In the genomic region with DNA sequence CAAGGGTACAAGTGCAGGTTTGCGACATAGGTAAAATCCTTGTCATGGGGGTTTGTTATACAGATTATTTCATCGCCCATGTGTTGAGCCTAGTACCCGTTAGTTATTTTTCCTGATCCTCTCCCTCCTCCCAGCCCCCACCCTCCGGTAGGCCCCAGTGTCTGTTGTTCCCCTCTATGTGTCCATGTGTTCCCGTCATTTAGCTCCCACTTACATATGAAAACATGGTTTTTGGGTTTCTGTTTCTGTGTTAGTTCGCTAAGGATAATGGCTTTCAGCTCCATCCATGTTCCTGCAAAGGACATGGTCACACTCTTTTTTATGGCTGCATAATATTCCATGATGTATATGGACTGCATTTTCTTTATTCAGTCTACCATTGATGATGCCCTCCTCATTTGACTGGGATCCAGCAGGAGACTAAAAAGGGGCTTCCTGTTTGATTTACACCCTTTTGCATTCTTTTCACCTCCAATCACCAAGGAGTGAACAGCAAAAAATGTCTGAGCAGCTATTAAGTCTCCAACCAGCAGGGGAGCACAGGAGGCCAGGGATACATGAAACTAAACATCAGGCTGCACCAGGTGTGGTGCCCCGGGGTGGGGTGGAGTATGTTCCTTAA, we compare ENCODE assay signal across 15 cellular contexts.
DNase-seq lines count a peak whose midpoint lies in the region; ATAC-seq and TF ChIP-seq lines count a peak whose summit lies in the region.
"Had no signal": no experiment of that assay in that cellular context is flagged by ENCODE, and none has a peak within 500 bp of the region (broad histone marks: within the 10 kb centered on the region; RNA-seq: fewer than 3 reads in every experiment).

No MANE protein-coding gene starts in this region.

- H2BK12ac ChIP-seq in trophoblast cell (ENCODE audit: low read length) = peak overlapping the region; percentile 100

- peak overlapping the region; percentile 43 for H4K12ac ChIP-seq in trophoblast cell (ENCODE audit: low read depth, low read length)

- H2AFZ ChIP-seq in PC-9 (no peak overlapping the region), trophoblast cell (ENCODE audit: insufficient read depth, low read length, poor library complexity) (no peak overlapping the region), SK-N-SH (ENCODE audit: low read depth) (no peak overlapping the region)

- H3K9me2 ChIP-seq in PC-9 (ENCODE audit: insufficient read depth) (no peaks in the 10 kb centered on the region), SK-N-SH (no peaks in the 10 kb centered on the region)

- TF ChIP-seq CTCF in HEK293 (tag by site-specific recombination; IDR thresholded peaks at IDR 0.05) (no peak), PC-9 (conservative IDR thresholded peaks at IDR 0.05) (no peak), psoas muscle (IDR thresholded peaks at IDR 0.05) (no peak), nephron progenitor cell (IDR thresholded peaks at IDR 0.05) (no peak), SK-N-SH (IDR thresholded peaks at IDR 0.05) (no peak)

- peak overlapping the region; percentile 94 for H2BK120ac ChIP-seq in trophoblast cell (ENCODE audit: insufficient read depth, low read length, poor library complexity)

- ATAC-seq in psoas muscle = no peak
- ATAC-seq: naive thymus-derived CD8-positive, alpha-beta T cell had no signal

- H3K27me3 ChIP-seq in PC-9 (ENCODE audit: insufficient read depth, low read depth) = no peaks in the 10 kb centered on the region
- no peaks in the 10 kb centered on the region for H3K27me3 ChIP-seq in trophoblast cell (ENCODE audit: insufficient read depth, low read length)
- H3K27me3 ChIP-seq in psoas muscle (ENCODE audit: insufficient read depth in 3 of 3, low read length in 2 of 3) = peaks cover 0 to 6% (median 0%) of the 10 kb centered on the region in 3 donors
- H3K27me3 ChIP-seq in SK-N-SH (ENCODE audit: insufficient read depth) = no peaks in the 10 kb centered on the region

- peak overlapping the region; percentile 66 for H4K8ac ChIP-seq in trophoblast cell (ENCODE audit: low read depth, low read length)

- H3K36me3 Mint-ChIP-seq in nephron progenitor cell (ENCODE audit: low read depth) = no peaks in the 10 kb centered on the region
- H3K36me3 Mint-ChIP-seq: naive thymus-derived CD8-positive, alpha-beta T cell had no signal

- H3K4ac ChIP-seq in trophoblast cell (ENCODE audit: low read depth, low read length) = peak overlapping the region; percentile 87

- no peak for TF ChIP-seq RAD21 in SK-N-SH (IDR thresholded peaks at IDR 0.05; ENCODE audit: low read length)

- H3K4me1 ChIP-seq in HEK293 (ENCODE audit: control insufficient read depth, insufficient read depth, low read length) = 0 out of 2 replicates have a peak, but pooled peaks cover 5% of the 10 kb centered on the region
- H3K4me1 ChIP-seq in PC-9 (replicated peaks; ENCODE audit: insufficient read depth) = peaks cover 58% of the 10 kb centered on the region
- H3K4me1 ChIP-seq in trophoblast cell (ENCODE audit: control insufficient read depth in 1 of 2, insufficient read depth in 2 of 2, low read length in 2 of 2) = peaks cover 18 to 19% of the 10 kb centered on the region in 2 experiments
- no peaks in the 10 kb centered on the region for H3K4me1 ChIP-seq in psoas muscle
- peaks cover 5 to 30% of the 10 kb centered on the region in 2 experiments; a peak in 3 of 4 replicates for H3K4me1 ChIP-seq in SK-N-SH (ENCODE audit: control insufficient read depth in 1 of 2, insufficient read depth in 2 of 2, low read depth in 1 of 2, low read length in 1 of 2)
- H3K4me1 ChIP-seq: prostate gland had no signal

- CTCF ChIA-PET in HEK293 (lab: Yijun Ruan, JAX) (interaction anchor here (1.1 to 2.9 kb wide), 2 partner anchors 56 to 58 kb away, joined by 3 to 11 read pairs; no protein-coding TSS in a partner anchor), PC-9 (lab: Charles Lee) (interaction anchor here (0.6 kb wide), 1 partner anchor 30 kb away, joined by 5 read pairs; no protein-coding TSS in a partner anchor), SK-N-SH (lab: Yijun Ruan, JAX) (interaction anchor here (2.2 kb wide), 1 partner anchor 8 kb away, joined by 5 read pairs; no protein-coding TSS in a partner anchor)

- H3K9me3 ChIP-seq in HEK293 (ENCODE audit: control insufficient read depth, insufficient read depth, low read depth, low read length) = no peaks in the 10 kb centered on the region
- H3K9me3 ChIP-seq in PC-9 (ENCODE audit: insufficient read depth, low read depth) = no peaks in the 10 kb centered on the region
- no peaks in the 10 kb centered on the region for H3K9me3 ChIP-seq in trophoblast cell (ENCODE audit: insufficient read depth, low read depth, low read length)
- H3K9me3 ChIP-seq in psoas muscle = no peaks in the 10 kb centered on the region
- H3K9me3 ChIP-seq in SK-N-SH = no peaks in the 10 kb centered on the region
- H3K9me3 ChIP-seq: prostate gland, thoracic aorta had no signal

- BruUV-seq in PC-9 (replicated peaks; lab: Mats Ljungman, UMichigan) = no TSS peak

- peak overlapping the region; percentile 97 for H2AK5ac ChIP-seq in trophoblast cell (ENCODE audit: low read length)

- H3K4me2 ChIP-seq in PC-9 = no peak overlapping the region
- no peak overlapping the region for H3K4me2 ChIP-seq in trophoblast cell (ENCODE audit: low read length)
- no peak overlapping the region; the same call in 1 of the 2 replicates for H3K4me2 ChIP-seq in SK-N-SH

- H3K79me2 ChIP-seq in PC-9 (ENCODE audit: low read depth) (no peaks in the 10 kb centered on the region), trophoblast cell (ENCODE audit: control insufficient read depth, insufficient read depth, low read length, poor library complexity) (peaks cover 4% of the 10 kb centered on the region), SK-N-SH (ENCODE audit: insufficient read depth) (no peaks in the 10 kb centered on the region)

- H2BK5ac ChIP-seq in trophoblast cell (ENCODE audit: low read depth, low read length, poor library complexity) = peak overlapping the region; percentile 85

- H3K79me1 ChIP-seq in trophoblast cell (ENCODE audit: low read length) = peaks cover 42% of the 10 kb centered on the region

- H3K9ac ChIP-seq in trophoblast cell (ENCODE audit: low read length) = no peak overlapping the region
- no peak overlapping the region for H3K9ac ChIP-seq in SK-N-SH

- H3F3A ChIP-seq in PC-9 (ENCODE audit: insufficient read depth, low read depth) (peaks cover 28% of the 10 kb centered on the region), SK-N-SH (replicated peaks; ENCODE audit: insufficient read depth) (peaks cover 20% of the 10 kb centered on the region)

- no peak overlapping the region for H3K27ac ChIP-seq in HEK293 (ENCODE audit: extremely low read depth, low read depth, low read length)
- H3K27ac ChIP-seq in PC-9 = peak overlapping the region; percentile 92
- peak overlapping the region; percentile 88 for H3K27ac ChIP-seq in epithelial cell of prostate
- H3K27ac ChIP-seq in trophoblast cell (ENCODE audit: low read depth, low read length) = peak overlapping the region; percentile 77
- no peak overlapping the region for H3K27ac ChIP-seq in psoas muscle
- H3K27ac ChIP-seq in SK-N-SH (ENCODE audit: low read depth in 2 of 2, low read length in 1 of 2) = no peak overlapping the region; a peak in 1 of 4 replicates
- H3K27ac ChIP-seq: prostate gland, SK-N-MC, thoracic aorta had no signal

- intact Hi-C loops in PC-9 (cut with micrococcal nuclease; ENCODE audit: unreplicated experiment) = loop anchor here (1.0 to 2.0 kb wide), 4 partner anchors 18 to 196 kb away; no protein-coding TSS in a partner anchor
- intact Hi-C loops in psoas muscle (cut with DNase I) = no loop called here

- H3K4me3 Mint-ChIP-seq in nephron progenitor cell = no peak overlapping the region
- H3K4me3 Mint-ChIP-seq: naive thymus-derived CD8-positive, alpha-beta T cell had no signal

- TF ChIP-seq EP300 in SK-N-SH (IDR thresholded peaks at IDR 0.05; ENCODE audit: borderline replicate concordance in 1 of 2, low read depth in 1 of 2, low read length in 1 of 2) = no peak

- peaks cover 16% of the 10 kb centered on the region for H3K4me1 Mint-ChIP-seq in nephron progenitor cell
- H3K4me1 Mint-ChIP-seq: naive thymus-derived CD8-positive, alpha-beta T cell had no signal

- no CpG with 5 or more reads among the region's 7 CpGs for WGBS in trophoblast cell (ENCODE audit: extremely low coverage, insufficient coverage, insufficient read length)
- 82 to 87% (median 83%) methylated on average over 7 of the region's 7 CpGs for WGBS in psoas muscle, 3 donors
- WGBS in SK-N-SH (ENCODE audit: low lambda C conversion rate) = 51% methylated on average over 7 of the region's 7 CpGs

- peaks cover 3% of the 10 kb centered on the region for H3K27me3 Mint-ChIP-seq in nephron progenitor cell (ENCODE audit: low read depth, poor library complexity)

- H4K20me1 ChIP-seq in PC-9 (ENCODE audit: insufficient read depth) (no peaks in the 10 kb centered on the region), SK-N-SH (ENCODE audit: insufficient read depth) (no peaks in the 10 kb centered on the region)

- H3K4me3 ChIP-seq in HEK293 (ENCODE audit: low read depth, low read length) (no peak overlapping the region), PC-9 (no peak overlapping the region), trophoblast cell (ENCODE audit: low read depth, low read length) (no peak overlapping the region), psoas muscle (no peak overlapping the region), SK-N-SH (ENCODE audit: low read depth in 2 of 2, low read length in 1 of 2) (no peak overlapping the region)
- H3K4me3 ChIP-seq: prostate gland, SK-N-MC, thoracic aorta had no signal

- peak overlapping the region; percentile 97 for H4K91ac ChIP-seq in trophoblast cell (ENCODE audit: low read depth, low read length)

- DNase-seq in PC-9 = no peak
- DNase-seq in epithelial cell of prostate (ENCODE audit: low read depth, low spot score) = no peak
- peak; percentile 60 to 81 for DNase-seq in trophoblast cell
- no peak for DNase-seq in psoas muscle
- DNase-seq in nephron progenitor cell = no peak
- no peak for DNase-seq in SK-N-SH
- DNase-seq: activated CD4-positive, alpha-beta T cell treated with anti-CD3 and anti-CD28 coated beads for 4 hours; amygdala; naive thymus-derived CD8-positive, alpha-beta T cell; NCI-H2081; NCI-H524 treated with DMSO at 0.1 percent for 48 hours had no signal

- H3K18ac ChIP-seq in trophoblast cell (ENCODE audit: low read length) = peak overlapping the region; percentile 83

- POLR2A ChIA-PET in HEK293 (lab: Yijun Ruan, JAX) (interaction anchor here (0.6 kb wide), 1 partner anchor 77 kb away, joined by 3 read pairs; no protein-coding TSS in a partner anchor), PC-9 (lab: Charles Lee; ENCODE audit: unreplicated experiment) (interaction anchor here (0.5 kb wide), 1 partner anchor 179 kb away, joined by 14 read pairs; no protein-coding TSS in a partner anchor), SK-N-SH (lab: Yijun Ruan, JAX) (no interaction called here)

- no peak overlapping the region for H3K23ac ChIP-seq in trophoblast cell (ENCODE audit: low read length)

- H3K36me3 ChIP-seq in HEK293 (ENCODE audit: control insufficient read depth in 2 of 2, insufficient read depth in 1 of 2, low read length in 2 of 2) (no peaks in the 10 kb centered on the region), PC-9 (ENCODE audit: low read depth) (no peaks in the 10 kb centered on the region), trophoblast cell (ENCODE audit: control insufficient read depth in 1 of 2, insufficient read depth in 2 of 2, low read length in 2 of 2) (no peaks in the 10 kb centered on the region), psoas muscle (ENCODE audit: insufficient read depth in 1 of 2, low read depth in 1 of 2) (no peaks in the 10 kb centered on the region), SK-N-SH (replicated peaks in 1 of 2; ENCODE audit: control insufficient read depth in 1 of 2, insufficient read depth in 2 of 2, low read length in 1 of 2) (no peaks in the 10 kb centered on the region)
- H3K36me3 ChIP-seq: prostate gland, thoracic aorta had no signal

- no peaks in the 10 kb centered on the region for H3K9me3 Mint-ChIP-seq in nephron progenitor cell

- peak overlapping the region; percentile 83 for H3K14ac ChIP-seq in trophoblast cell (ENCODE audit: low read length)

- no peak overlapping the region for H3K27ac Mint-ChIP-seq in nephron progenitor cell
- H3K27ac Mint-ChIP-seq: naive thymus-derived CD8-positive, alpha-beta T cell had no signal

Comparison
In these comparisons a context has a peak if more than half of its experiments do, and no peak if none do; other contexts are left out.
1. H3K27ac ChIP-seq: peak in PC-9 (single experiment), epithelial cell of prostate (single experiment) and trophoblast cell (single experiment); none in HEK293 (single experiment), psoas muscle (single experiment) and SK-N-SH (0 of 2).
2. DNase-seq: peak in trophoblast cell (2 of 2); none in PC-9 (0 of 2), epithelial cell of prostate (single experiment), psoas muscle (0 of 2), nephron progenitor cell (single experiment) and SK-N-SH (single experiment).